Comparison of ENCODE assay signal across 8 cellular contexts in genomic region chr17:66508896-66509843, GRCh38.
DNase-seq lines count a peak whose midpoint lies in the region; ATAC-seq, FAIRE-seq and TF ChIP-seq lines count a peak whose summit lies in the region.

No MANE protein-coding gene starts in this region.

- no peaks in the 10 kb centered on the region for H3K9me3 ChIP-seq in kidney (ENCODE audit: control insufficient read depth in 1 of 2, low read length in 2 of 2)

- H3K36me3 Mint-ChIP-seq in activated T-cell treated with anti-CD3 and anti-CD28 coated beads, Interleukin-2, amount 50 U/mL, for 72 hours (ENCODE audit: insufficient read depth in 2 of 2), result peaks cover 5 to 12% of the 10 kb centered on the region in 2 donors
- peaks cover 27% of the 10 kb centered on the region for H3K36me3 Mint-ChIP-seq in stimulated activated naive CD8-positive, alpha-beta T cell treated with anti-CD3 and anti-CD28 coated beads, Interleukin-15, Interleukin-2, amounts not matched to agents 100 ng/mL and 50 ng/mL, for 24 hours (ENCODE audit: low read depth)

- no peaks in the 10 kb centered on the region for H3K36me3 ChIP-seq in kidney (ENCODE audit: control insufficient read depth in 1 of 2, insufficient read depth in 2 of 2, low read length in 2 of 2)

- no peak for FAIRE-seq in kidney (lab: Jason Lieb, UNC)

- POLR2A ChIA-PET in AG04449 (lab: Yijun Ruan, JAX), result no interaction called here

- CTCF ChIA-PET in AG04449 (lab: Yijun Ruan, JAX), result interaction anchor here (1.0 kb wide), 1 partner anchor 9 kb away, joined by 3 read pairs; no protein-coding TSS in a partner anchor

- H3K9me3 Mint-ChIP-seq in activated T-cell treated with anti-CD3 and anti-CD28 coated beads, Interleukin-2, amount 50 U/mL, for 72 hours, result peaks cover 0 to 3% of the 10 kb centered on the region in 2 donors
- no peaks in the 10 kb centered on the region for H3K9me3 Mint-ChIP-seq in stimulated activated naive CD8-positive, alpha-beta T cell treated with anti-CD3 and anti-CD28 coated beads, Interleukin-15, Interleukin-2, amounts not matched to agents 100 ng/mL and 50 ng/mL, for 24 hours

- peak overlapping the region; percentile 100 for H3K27ac Mint-ChIP-seq in activated T-cell treated with anti-CD3 and anti-CD28 coated beads, Interleukin-2, amount 50 U/mL, for 72 hours
- peak overlapping the region; percentile 97 for H3K27ac Mint-ChIP-seq in stimulated activated naive CD8-positive, alpha-beta T cell treated with anti-CD3 and anti-CD28 coated beads, Interleukin-15, Interleukin-2, amounts not matched to agents 100 ng/mL and 50 ng/mL, for 24 hours

- H3K27ac ChIP-seq in kidney (ENCODE audit: low read depth in 2 of 2, low read length in 2 of 2), result peak overlapping the region; percentile 45 to 63

- peaks cover 19% of the 10 kb centered on the region in 2 donors for H3K4me1 ChIP-seq in kidney (ENCODE audit: control insufficient read depth in 1 of 2, insufficient read depth in 1 of 2, low read depth in 1 of 2, low read length in 2 of 2)

- intact Hi-C loops in kidney (cut with DNase I), result no loop called here

- peaks cover 86% of the 10 kb centered on the region for H3K4me1 Mint-ChIP-seq in activated T-cell treated with anti-CD3 and anti-CD28 coated beads, Interleukin-2, amount 50 U/mL, for 72 hours (ENCODE audit: low read depth)
- peaks cover 77% of the 10 kb centered on the region for H3K4me1 Mint-ChIP-seq in stimulated activated naive CD8-positive, alpha-beta T cell treated with anti-CD3 and anti-CD28 coated beads, Interleukin-15, Interleukin-2, amounts not matched to agents 100 ng/mL and 50 ng/mL, for 24 hours (ENCODE audit: low read depth)

- H3K9ac ChIP-seq in kidney (ENCODE audit: low read length in 2 of 2), result no peak overlapping the region

- TF ChIP-seq CTCF in AG04449 (IDR thresholded peaks at IDR 0.05; ENCODE audit: insufficient read depth, low read length, missing control alignments) (no peak), LNCaP clone FGC (IDR thresholded peaks at IDR 0.05; ENCODE audit: control insufficient read depth, extremely low read depth, insufficient read depth) (no peak), kidney (IDR thresholded peaks at IDR 0.05; ENCODE audit: borderline replicate concordance, extremely low read depth, insufficient read depth) (no peak)

- ATAC-seq in activated T-cell treated with anti-CD3 and anti-CD28 coated beads, Interleukin-2, amount 50 U/mL, for 72 hours (replicated peaks in 1 of 2), result peak; percentile 81 to 84
- ATAC-seq in GM18520 (IDR thresholded peaks at IDR 0.05; ENCODE audit: unreplicated experiment) (no peak), GM18498 (IDR thresholded peaks at IDR 0.05; ENCODE audit: unreplicated experiment) (no peak)

- H3K4me3 ChIP-seq in AG04449 (ENCODE audit: low read depth, low read length) (no peak overlapping the region), LNCaP clone FGC (ENCODE audit: low read depth, low read length) (no peak overlapping the region), kidney (ENCODE audit: low read length in 2 of 2) (no peak overlapping the region)

- H3K27me3 Mint-ChIP-seq in activated T-cell treated with anti-CD3 and anti-CD28 coated beads, Interleukin-2, amount 50 U/mL, for 72 hours (ENCODE audit: low read depth), result no peaks in the 10 kb centered on the region
- no peaks in the 10 kb centered on the region for H3K27me3 Mint-ChIP-seq in stimulated activated naive CD8-positive, alpha-beta T cell treated with anti-CD3 and anti-CD28 coated beads, Interleukin-15, Interleukin-2, amounts not matched to agents 100 ng/mL and 50 ng/mL, for 24 hours

- peak overlapping the region; percentile 55 to 93 for H3K4me3 Mint-ChIP-seq in activated T-cell treated with anti-CD3 and anti-CD28 coated beads, Interleukin-2, amount 50 U/mL, for 72 hours
- H3K4me3 Mint-ChIP-seq in stimulated activated naive CD8-positive, alpha-beta T cell treated with anti-CD3 and anti-CD28 coated beads, Interleukin-15, Interleukin-2, amounts not matched to agents 100 ng/mL and 50 ng/mL, for 24 hours, result peak overlapping the region; percentile 74

- peak; percentile 73 for DNase-seq in AG04449 (ENCODE audit: low read depth, low spot score)
- peak; percentile 99 for DNase-seq in LNCaP clone FGC (ENCODE audit: low read depth)
- DNase-seq in activated T-cell treated with anti-CD3 and anti-CD28 coated beads, Interleukin-2, amount 50 U/mL, for 72 hours, result peak; percentile 70 to 79
- DNase-seq in kidney, result no peak
- DNase-seq in NCI-H345 treated with DMSO at 0.1 percent for 48 hours (lab: John Stamatoyannopoulos, UW; ENCODE audit: unreplicated experiment), result no peak

Comparison
In these comparisons a context has a peak if more than half of its experiments do, and no peak if none do; other contexts are left out.
1. DNase-seq: peak in AG04449 (single experiment), LNCaP clone FGC (single experiment) and activated T-cell treated with anti-CD3 and anti-CD28 coated beads, Interleukin-2, amount 50 U/mL, for 72 hours (2 of 2); none in kidney (single experiment) and NCI-H345 treated with DMSO at 0.1 percent for 48 hours (single experiment).
2. ATAC-seq: peak in activated T-cell treated with anti-CD3 and anti-CD28 coated beads, Interleukin-2, amount 50 U/mL, for 72 hours (2 of 2); none in GM18520 (single experiment) and GM18498 (single experiment).